10 cellular contexts compared by ENCODE assay signal in the genomic region with DNA sequence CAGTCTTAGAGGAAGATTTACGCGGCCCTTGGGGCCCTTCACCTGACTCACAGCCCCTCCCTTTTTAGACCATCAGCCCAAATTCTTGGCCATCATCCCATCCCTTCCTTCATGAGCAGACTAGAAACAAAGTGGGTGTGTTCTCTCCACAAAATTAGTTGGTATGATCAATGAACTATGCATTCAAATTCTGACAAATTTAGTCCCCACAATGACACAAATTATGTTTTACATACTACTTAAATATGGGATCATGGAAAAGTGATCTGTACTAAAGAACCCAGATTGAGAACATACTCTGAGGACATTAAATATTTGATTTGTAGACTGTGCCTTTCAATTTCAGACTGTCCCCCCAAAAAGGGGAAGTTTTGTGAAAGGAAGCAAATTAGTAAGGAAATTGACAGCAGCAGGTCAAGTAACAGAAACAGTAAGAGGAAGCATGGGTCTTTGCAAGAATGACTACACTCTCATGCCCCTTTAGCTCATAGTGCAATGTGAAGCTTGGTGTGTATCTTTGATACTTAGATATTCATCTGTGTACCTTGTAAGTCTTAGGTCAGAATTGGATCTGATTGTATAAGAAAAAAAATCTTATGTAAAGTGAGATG. TPM values are rescaled to one million over a fixed set of nuclear protein-coding genes. Genes with fewer than 3 reads are reported as not detected.
DNase-seq lines count a peak whose midpoint lies in the region; ATAC-seq and TF ChIP-seq lines count a peak whose summit lies in the region.
"Had no signal": no experiment of that assay in that cellular context is flagged by ENCODE, and none has a peak within 500 bp of the region (broad histone marks: within the 10 kb centered on the region; RNA-seq: fewer than 3 reads in every experiment).

No MANE protein-coding gene starts in this region.

- peak overlapping the region; percentile 92 for H3K27ac ChIP-seq in OCI-LY3 (ENCODE audit: low read length)

- no peak for DNase-seq in neural crest cell (ENCODE audit: low read depth, low spot score)
- DNase-seq in left lobe of liver (ENCODE audit: low spot score) = no peak
- DNase-seq in cortex of kidney (lab: John Stamatoyannopoulos, UW) = no peak
- no peak for DNase-seq in stimulated activated CD8-positive, alpha-beta memory T cell treated with anti-CD3 and anti-CD28 coated beads, Interleukin-4, amount 100 ng/mL, for 48 hours
- no peak for DNase-seq in NCI-H526 (lab: John Stamatoyannopoulos, UW)
- DNase-seq: activated CD4-positive, alpha-beta T cell treated with anti-CD3 and anti-CD28 coated beads, Interleukin-2, amount 50 U/mL, for 48 hours; NCI-H1417 treated with DMSO at 0.1 percent for 48 hours had no signal

- H3K4me3 Mint-ChIP-seq in neural crest cell = peak overlapping the region; percentile 11

- no peaks in the 10 kb centered on the region for H3K27me3 Mint-ChIP-seq in neural crest cell (ENCODE audit: low read depth)

- H3K79me2 ChIP-seq in OCI-LY3 (ENCODE audit: low read length) = peaks cover 28% of the 10 kb centered on the region

- H3K27me3 ChIP-seq in OCI-LY3 (ENCODE audit: low read depth, low read length) = no peaks in the 10 kb centered on the region

- H3K36me3 Mint-ChIP-seq in neural crest cell (ENCODE audit: low read depth) = no peaks in the 10 kb centered on the region

- H3K9ac ChIP-seq in OCI-LY3 (ENCODE audit: low read length) = peak overlapping the region; percentile 58

- peak overlapping the region; percentile 13 for H3K27ac Mint-ChIP-seq in neural crest cell (ENCODE audit: unreplicated experiment)

- peak overlapping the region; percentile 45; the same call in 1 of the 2 replicates for H3K4me3 ChIP-seq in OCI-LY3 (ENCODE audit: low read length)

- H3K4me2 ChIP-seq in OCI-LY3 (ENCODE audit: low read length) = peak overlapping the region; percentile 60

- peaks cover 5% of the 10 kb centered on the region for H3K36me3 ChIP-seq in OCI-LY3 (replicated peaks; ENCODE audit: low read depth, low read length)

- TF ChIP-seq CTCF in OCI-LY3 (IDR thresholded peaks at IDR 0.05; ENCODE audit: low read depth, low read length) = no peak
- TF ChIP-seq CTCF in neural crest cell (conservative IDR thresholded peaks at IDR 0.05) = no peak

- H4K20me1 ChIP-seq in OCI-LY3 (ENCODE audit: insufficient read depth, low read length) = peaks cover 23% of the 10 kb centered on the region

- H3K9me3 Mint-ChIP-seq in neural crest cell = peaks cover 4% of the 10 kb centered on the region

- peaks cover 36% of the 10 kb centered on the region for H3K4me1 Mint-ChIP-seq in neural crest cell

- H3K4me1 ChIP-seq in OCI-LY3 (ENCODE audit: low read length) = peaks cover 46% of the 10 kb centered on the region

- ATAC-seq in GM18861 (IDR thresholded peaks at IDR 0.05; ENCODE audit: unreplicated experiment) (peak; percentile 51), HG02884 (IDR thresholded peaks at IDR 0.05; ENCODE audit: unreplicated experiment) (peak; percentile 42), left lobe of liver (no peak)

- no peak overlapping the region for H2AFZ ChIP-seq in OCI-LY3 (ENCODE audit: low read depth, low read length)

- H3K9me3 ChIP-seq in OCI-LY3 (ENCODE audit: insufficient read depth, low read length) = no peaks in the 10 kb centered on the region

RNA-seq across cellular contexts. Expression of gene MAPRE2, which starts 2.2 kb away (rescaled TPM):
- total RNA-seq in neural crest cell = 35.5 and 38.1 TPM in 2 replicates
- total RNA-seq in left lobe of liver = 16.8 TPM
